In the genomic region with DNA sequence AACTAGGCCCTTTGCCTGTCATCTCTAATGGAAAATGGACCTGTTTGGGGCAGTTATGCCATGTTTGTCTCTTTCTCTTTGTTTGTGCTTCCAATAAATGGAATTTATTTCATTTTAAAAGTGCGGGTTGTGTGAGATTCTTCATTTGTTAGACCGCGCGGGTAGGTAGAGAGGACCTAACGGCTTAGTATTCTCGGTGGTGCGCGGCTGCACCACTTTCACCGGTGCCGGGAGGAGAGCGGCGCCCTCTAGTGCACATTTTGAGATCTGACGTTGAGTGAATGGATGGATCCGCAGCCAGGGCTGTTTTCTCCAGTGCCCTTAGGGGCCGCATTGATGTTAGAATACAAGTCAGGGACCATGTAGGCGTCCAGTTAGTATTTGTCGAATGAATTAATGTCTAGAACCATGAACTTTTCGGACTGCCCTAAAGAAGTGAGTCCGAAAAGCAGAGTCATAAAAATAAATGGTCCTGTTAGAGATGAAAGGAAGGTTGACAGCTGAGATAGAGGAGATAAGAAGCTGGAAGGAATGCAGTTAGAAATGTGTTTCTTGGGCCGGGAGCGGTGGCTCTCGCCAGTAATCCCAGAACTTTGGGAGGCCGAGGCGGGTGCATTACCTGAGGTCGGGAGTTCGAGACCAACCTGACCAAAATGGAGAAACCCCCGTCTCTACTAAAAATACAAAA, we compare ENCODE assay signal across 8 cellular contexts. TPM values are rescaled to one million over a fixed set of nuclear protein-coding genes. Genes with fewer than 3 reads are reported as not detected.
DNase-seq lines count a peak whose midpoint lies in the region; ATAC-seq and TF ChIP-seq lines count a peak whose summit lies in the region.

No MANE protein-coding gene starts in this region.

- H3K27ac Mint-ChIP-seq in WTC11, result peak overlapping the region; percentile 62; the same call in 1 of the 2 replicates

- H3K9me3 ChIP-seq in breast epithelium, result no peaks in the 10 kb centered on the region

- no peak for TF ChIP-seq POLR2A in breast epithelium (IDR thresholded peaks at IDR 0.05)

- H3K27me3 ChIP-seq in breast epithelium, result no peaks in the 10 kb centered on the region

- no peak overlapping the region for H3K4me3 Mint-ChIP-seq in WTC11

- POLR2A ChIA-PET in WTC11 (lab: Charles Lee), result no interaction called here

- H3K27me3 Mint-ChIP-seq in WTC11 (ENCODE audit: low read depth), result no peaks in the 10 kb centered on the region

- no peaks in the 10 kb centered on the region for H3K36me3 ChIP-seq in breast epithelium

- no peak overlapping the region for H3K27ac ChIP-seq in breast epithelium

- DNase-seq in AML-193 (lab: John Stamatoyannopoulos, UW) (peak; percentile 69), NCI-H226 (peak; percentile 62), WTC11 (ENCODE audit: low spot score) (peak; percentile 89), breast epithelium (ENCODE audit: low spot score in 2 of 2) (peak; percentile 59 to 84), kidney tubule cell (ENCODE audit: low spot score) (peak; percentile 78)
- DNase-seq in stimulated activated CD4-positive, alpha-beta T cell treated with anti-CD3 and anti-CD28 coated beads, Interleukin-2, amount 100 ng/mL, for 4 hours (ENCODE audit: low read depth), result peak; percentile 78

- no peak overlapping the region for H3K4me3 ChIP-seq in breast epithelium

- TF ChIP-seq CTCF in WTC11 (IDR thresholded peaks at IDR 0.05) (peak; percentile 84), breast epithelium (IDR thresholded peaks at IDR 0.05) (peak; percentile 56 to 81 (median 80))

- H3K4me1 ChIP-seq in breast epithelium, result no peaks in the 10 kb centered on the region

- ATAC-seq in GM19043 (IDR thresholded peaks at IDR 0.05; ENCODE audit: low read depth, unreplicated experiment) (peak; percentile 99), HG03196 (IDR thresholded peaks at IDR 0.05; ENCODE audit: unreplicated experiment) (peak; percentile 95), WTC11 (peak; percentile 97)

- peaks cover 18% of the 10 kb centered on the region for H3K9me3 Mint-ChIP-seq in WTC11

- CTCF ChIA-PET in WTC11 (lab: Charles Lee), result interaction anchor here (0.6 to 1.5 kb wide), 10 partner anchors 9 to 333 kb away, joined by 3 to 9 read pairs (median 3); no protein-coding TSS in a partner anchor

- intact Hi-C loops in breast epithelium (cut with DNase I; ENCODE audit: low total_unique reads), result no loop called here

- H3K36me3 Mint-ChIP-seq in WTC11, result no peaks in the 10 kb centered on the region

- peaks cover 21% of the 10 kb centered on the region for H3K4me1 Mint-ChIP-seq in WTC11

TF ChIP-seq in WTC11, 78 proteins besides CTCF, POLR2A, EP300 and RAD21:
- TF ChIP-seq, protein P1, sequence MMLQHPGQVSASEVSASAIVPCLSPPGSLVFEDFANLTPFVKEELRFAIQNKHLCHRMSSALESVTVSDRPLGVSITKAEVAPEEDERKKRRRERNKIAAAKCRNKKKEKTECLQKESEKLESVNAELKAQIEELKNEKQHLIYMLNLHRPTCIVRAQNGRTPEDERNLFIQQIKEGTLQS (CRISPR knock-in tag; conservative IDR thresholded peaks at IDR 0.05), result no peak
- TF ChIP-seq, protein P2, sequence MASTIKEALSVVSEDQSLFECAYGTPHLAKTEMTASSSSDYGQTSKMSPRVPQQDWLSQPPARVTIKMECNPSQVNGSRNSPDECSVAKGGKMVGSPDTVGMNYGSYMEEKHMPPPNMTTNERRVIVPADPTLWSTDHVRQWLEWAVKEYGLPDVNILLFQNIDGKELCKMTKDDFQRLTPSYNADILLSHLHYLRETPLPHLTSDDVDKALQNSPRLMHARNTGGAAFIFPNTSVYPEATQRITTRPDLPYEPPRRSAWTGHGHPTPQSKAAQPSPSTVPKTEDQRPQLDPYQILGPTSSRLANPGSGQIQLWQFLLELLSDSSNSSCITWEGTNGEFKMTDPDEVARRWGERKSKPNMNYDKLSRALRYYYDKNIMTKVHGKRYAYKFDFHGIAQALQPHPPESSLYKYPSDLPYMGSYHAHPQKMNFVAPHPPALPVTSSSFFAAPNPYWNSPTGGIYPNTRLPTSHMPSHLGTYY (CRISPR knock-in tag; IDR thresholded peaks at IDR 0.05), result no peak
- TF ChIP-seq ZNF121 (CRISPR knock-in tag; IDR thresholded peaks at IDR 0.05) (0 out of 2 replicates have a peak, but pooled peaks have one; percentile 30), CBFB (CRISPR knock-in tag; IDR thresholded peaks at IDR 0.05; ENCODE audit: low read depth) (no peak)

RNA-seq across cellular contexts. Expression of a gene that starts 29.3 kb away (rescaled TPM):
- total RNA-seq in WTC11 (2021), result 0.09 to 0.18 TPM (median 0.09 TPM) in 3 replicates
- total RNA-seq in breast epithelium, result 10 to 100 TPM in 2 of 3 donors, 1 to 10 TPM in 1; 7.2 to 11.5 (median 10.4) TPM

RNA-seq across cellular contexts. Expression of a gene that starts 42.0 kb away (rescaled TPM):
- total RNA-seq in WTC11 (2021) (24.1 to 26.6 TPM (median 25.4 TPM) in 3 replicates), breast epithelium (1 to 10 TPM; 1.9 to 5.7 (median 4.6) TPM)

RNA-seq across cellular contexts. Expression of a gene that starts 52.5 kb away (rescaled TPM):
- total RNA-seq in WTC11 (2021), result 105 to 130 TPM (median 112 TPM) in 3 replicates
- total RNA-seq in breast epithelium, result 10 to 100 TPM; 43.7 to 70.8 (median 68.2) TPM
